ENCODE assay signal across 9 cellular contexts in genomic region chr20:49675368-49676151, GRCh38. TPM values are rescaled to one million over a fixed set of nuclear protein-coding genes. Genes with fewer than 3 reads are reported as not detected.
DNase-seq lines count a peak whose midpoint lies in the region; ATAC-seq, FAIRE-seq and TF ChIP-seq lines count a peak whose summit lies in the region.
"Had no signal": no experiment of that assay in that cellular context is flagged by ENCODE, and none has a peak within 500 bp of the region (broad histone marks: within the 10 kb centered on the region; RNA-seq: fewer than 3 reads in every experiment).

No MANE protein-coding gene starts in this region.

- H3K9ac ChIP-seq in neural progenitor cell (no peak overlapping the region), neuronal stem cell (ENCODE audit: low read depth, low read length, poor library complexity) (no peak overlapping the region)

- H3K4me3 Mint-ChIP-seq in T-helper 1 cell treated with Interleukin-12 subunit alpha and Interleukin-12 subunit beta and Interleukin-4 antibody, amounts not matched to agents 30 μg/mL and 1 μg/mL, for 36 hours, result no peak overlapping the region
- no peak overlapping the region for H3K4me3 Mint-ChIP-seq in neural progenitor cell

- H4K20me1 ChIP-seq in neural progenitor cell (ENCODE audit: low read depth), result peaks cover 100% of the 10 kb centered on the region

- H3K4me1 ChIP-seq in neural progenitor cell (peaks cover 66% of the 10 kb centered on the region), neuronal stem cell (ENCODE audit: control insufficient read depth in 2 of 2, insufficient read depth in 1 of 2, low read depth in 1 of 2, low read length in 2 of 2) (peaks cover 14 to 15% of the 10 kb centered on the region in 2 donors)

- no peak overlapping the region for H3K18ac ChIP-seq in neuronal stem cell (ENCODE audit: low read length)

- peak overlapping the region; percentile 87 for H3K27ac Mint-ChIP-seq in T-helper 1 cell treated with Interleukin-12 subunit alpha and Interleukin-12 subunit beta and Interleukin-4 antibody, amounts not matched to agents 30 μg/mL and 1 μg/mL, for 36 hours
- no peak overlapping the region for H3K27ac Mint-ChIP-seq in neural progenitor cell

- no peak overlapping the region for H2BK15ac ChIP-seq in neuronal stem cell (ENCODE audit: low read length)

- TF ChIP-seq CTCF in neural progenitor cell (IDR thresholded peaks at IDR 0.05), result no peak

- no peak overlapping the region for H3K4me3 ChIP-seq in neural progenitor cell
- H3K4me3 ChIP-seq in neuronal stem cell (ENCODE audit: low read length in 2 of 2), result no peak overlapping the region

- no peak overlapping the region for H4K91ac ChIP-seq in neuronal stem cell (ENCODE audit: low read depth, low read length, poor library complexity)

- H3K4ac ChIP-seq in neuronal stem cell (ENCODE audit: low read length), result no peak overlapping the region

- no peak overlapping the region for H3K23ac ChIP-seq in neuronal stem cell (ENCODE audit: low read depth, low read length, poor library complexity)

- no peak overlapping the region for H2BK12ac ChIP-seq in neuronal stem cell (ENCODE audit: low read length)

- H2AFZ ChIP-seq in neural progenitor cell (replicated peaks) (no peak overlapping the region), neuronal stem cell (ENCODE audit: low read length) (no peak overlapping the region)

- H3K4me1 Mint-ChIP-seq in T-helper 1 cell treated with Interleukin-12 subunit alpha and Interleukin-12 subunit beta and Interleukin-4 antibody, amounts not matched to agents 30 μg/mL and 1 μg/mL, for 36 hours (ENCODE audit: low read depth), result peaks cover 71% of the 10 kb centered on the region
- H3K4me1 Mint-ChIP-seq in neural progenitor cell, result peaks cover 71% of the 10 kb centered on the region

- H3K4me2 ChIP-seq in neural progenitor cell (peak overlapping the region; percentile 36), neuronal stem cell (ENCODE audit: insufficient read depth, low read length, poor library complexity, severe bottlenecking) (no peak overlapping the region)

- H3K79me2 ChIP-seq in neural progenitor cell (ENCODE audit: low read depth), result peaks cover 100% of the 10 kb centered on the region

- FAIRE-seq in H54 (lab: Jason Lieb, UNC) (no peak), GM12891 (lab: Jason Lieb, UNC) (no peak)

- H3K27ac ChIP-seq in neural progenitor cell, result peak overlapping the region; percentile 12
- H3K27ac ChIP-seq in neuronal stem cell (replicated peaks; ENCODE audit: low read length), result no peak overlapping the region

- no CpG with 5 or more reads among the region's 9 CpGs for WGBS in neuronal stem cell (ENCODE audit: extremely low coverage in 2 of 2, insufficient read length in 2 of 2, insufficient replicate concordance in 1 of 2), 2 donors

- H3K79me1 ChIP-seq in neuronal stem cell (ENCODE audit: low read depth, low read length), result no peaks in the 10 kb centered on the region

- H2BK120ac ChIP-seq in neuronal stem cell (ENCODE audit: low read depth, low read length), result no peak overlapping the region

- DNase-seq in neural progenitor cell (ENCODE audit: low spot score) (no peak), H54 (ENCODE audit: insufficient read length, low spot score) (no peak), GM12891 (ENCODE audit: insufficient read length, low spot score) (no peak), NCI-H2227 (lab: John Stamatoyannopoulos, UW; ENCODE audit: unreplicated experiment) (no peak), neuronal stem cell (ENCODE audit: low spot score) (no peak)
- DNase-seq: activated CD8-positive, alpha-beta memory T cell treated with anti-CD3 and anti-CD28 coated beads for 24 hours had no signal

- no peaks in the 10 kb centered on the region for H3K27me3 Mint-ChIP-seq in T-helper 1 cell treated with Interleukin-12 subunit alpha and Interleukin-12 subunit beta and Interleukin-4 antibody, amounts not matched to agents 30 μg/mL and 1 μg/mL, for 36 hours (ENCODE audit: low read depth)
- peaks cover 2% of the 10 kb centered on the region for H3K27me3 Mint-ChIP-seq in neural progenitor cell (ENCODE audit: insufficient read depth, low read depth)

- no peak overlapping the region for H2AK5ac ChIP-seq in neuronal stem cell (ENCODE audit: low read depth, low read length)

- ATAC-seq in GM18508 (IDR thresholded peaks at IDR 0.05; ENCODE audit: insufficient read depth, unreplicated experiment), result peak; percentile 46
- peak; percentile 45 for ATAC-seq in HG02852 (IDR thresholded peaks at IDR 0.05; ENCODE audit: unreplicated experiment)

- no peak overlapping the region for H3K14ac ChIP-seq in neuronal stem cell (ENCODE audit: low read length)

- H3K9me3 Mint-ChIP-seq in T-helper 1 cell treated with Interleukin-12 subunit alpha and Interleukin-12 subunit beta and Interleukin-4 antibody, amounts not matched to agents 30 μg/mL and 1 μg/mL, for 36 hours, result no peaks in the 10 kb centered on the region
- H3K9me3 Mint-ChIP-seq in neural progenitor cell, result no peaks in the 10 kb centered on the region

- no peak overlapping the region for H2BK5ac ChIP-seq in neuronal stem cell (ENCODE audit: low read length)

- no peak overlapping the region for H4K8ac ChIP-seq in neuronal stem cell (ENCODE audit: low read depth, low read length)

- H3K27me3 ChIP-seq in neural progenitor cell (no peaks in the 10 kb centered on the region), neuronal stem cell (ENCODE audit: control insufficient read depth in 3 of 3, insufficient read depth in 3 of 3, low read depth in 1 of 3, low read length in 3 of 3) (no peaks in the 10 kb centered on the region)

- H3K36me3 Mint-ChIP-seq in T-helper 1 cell treated with Interleukin-12 subunit alpha and Interleukin-12 subunit beta and Interleukin-4 antibody, amounts not matched to agents 30 μg/mL and 1 μg/mL, for 36 hours (ENCODE audit: low read depth), result peaks cover 10% of the 10 kb centered on the region
- peaks cover 7% of the 10 kb centered on the region for H3K36me3 Mint-ChIP-seq in neural progenitor cell

- H3K36me3 ChIP-seq in neural progenitor cell, result no peaks in the 10 kb centered on the region
- H3K36me3 ChIP-seq in neuronal stem cell (replicated peaks in 1 of 2; ENCODE audit: control insufficient read depth in 2 of 2, insufficient read depth in 2 of 2, low read length in 2 of 2), result peaks cover 0 to 5% of the 10 kb centered on the region in 2 donors

- TF ChIP-seq POLR2A in H54 (IDR thresholded peaks at IDR 0.05; ENCODE audit: low read depth, low read length), result no peak
- TF ChIP-seq POLR2A in GM12891 (IDR thresholded peaks at IDR 0.05; ENCODE audit: low read depth, low read length), result no peak

- H3K9me3 ChIP-seq in neural progenitor cell (ENCODE audit: low read depth) (no peaks in the 10 kb centered on the region), neuronal stem cell (replicated peaks in 1 of 2; ENCODE audit: control insufficient read depth in 2 of 2, insufficient read depth in 1 of 2, low read depth in 1 of 2, low read length in 2 of 2) (no peaks in the 10 kb centered on the region)

- peaks cover 36% of the 10 kb centered on the region for H3F3A ChIP-seq in neural progenitor cell (ENCODE audit: low read depth)

TF ChIP-seq in GM12891, 5 proteins besides CTCF, POLR2A, EP300 and RAD21:
- TF ChIP-seq SPI1 (IDR thresholded peaks at IDR 0.05; ENCODE audit: low read depth, low read length), result no peak
- TF ChIP-seq PAX5 (IDR thresholded peaks at IDR 0.05; ENCODE audit: insufficient read depth, low read length, severe bottlenecking), result no peak
- TF ChIP-seq TAF1 (IDR thresholded peaks at IDR 0.05; ENCODE audit: low read depth, low read length), result no peak
- TF ChIP-seq POU2F2 (IDR thresholded peaks at IDR 0.05; ENCODE audit: low read depth, low read length), result no peak
- TF ChIP-seq POLR2AphosphoS5 (IDR thresholded peaks at IDR 0.05; ENCODE audit: low read depth, low read length), result no peak

RNA-seq across cellular contexts. Expression of gene B4GALT5, which starts 38.1 kb away (rescaled TPM):
- total RNA-seq in neural progenitor cell (ENCODE audit: low replicate concordance), result 45.4 and 60.1 TPM in 2 replicates
- polyA plus RNA-seq in GM12891 (2012; ENCODE audit: low read depth, missing spikeins), result 7.5 TPM
- polyA plus RNA-seq in neuronal stem cell (2013, experiment 1 of 2), result 46.5 TPM
- polyA plus RNA-seq in neuronal stem cell (2013, experiment 2 of 2), result 48.5 TPM
